In the genomic region with DNA sequence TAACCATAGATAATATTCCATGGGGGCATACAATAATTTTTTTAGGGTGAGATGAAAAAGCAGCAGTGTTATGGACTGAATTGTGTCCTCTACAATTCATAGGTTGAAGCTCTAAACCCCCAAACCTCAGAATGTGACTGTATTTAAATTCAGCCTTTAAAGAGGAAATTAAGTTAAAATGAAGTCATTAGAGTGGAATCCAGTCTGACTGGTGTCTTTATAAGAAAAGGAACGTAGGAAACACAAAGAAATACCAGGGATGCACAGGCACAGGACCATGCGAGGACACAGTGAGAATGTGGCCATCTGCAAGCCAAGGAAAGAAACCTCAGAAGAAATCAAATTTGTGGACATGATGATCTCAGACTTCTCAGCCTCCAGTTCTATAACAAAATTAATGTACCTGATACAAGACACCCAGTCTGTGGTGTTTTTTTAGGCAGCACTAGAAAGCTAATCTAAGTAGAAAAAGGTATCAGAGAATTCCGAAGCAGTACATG, we compare ENCODE assay signal across 26 cellular contexts.
"Had no signal": no experiment of that assay in that cellular context is flagged by ENCODE, and none has a peak within 500 bp of the region (broad histone marks: within the 10 kb centered on the region; RNA-seq: fewer than 3 reads in every experiment).

No MANE protein-coding gene starts in this region.

- H3K9me3 ChIP-seq: ascending aorta, SJCRH30, SK-N-SH had no signal

- H3K27me3 ChIP-seq: ascending aorta, Peyer's patch, SJCRH30 had no signal

- H3K9ac ChIP-seq: SK-N-SH had no signal

- H3K4me3 ChIP-seq: ascending aorta, Peyer's patch, SJCRH30 had no signal

- DNase-seq: activated CD4-positive, alpha-beta T cell treated with anti-CD3 and anti-CD28 coated beads for 48 hours; activated CD4-positive, alpha-beta T cell treated with anti-CD3 and anti-CD28 coated beads, Interleukin-2, amount 50 U/mL, for 4 hours; activated CD4-positive, CD25-positive, alpha-beta regulatory T cell treated with anti-CD3 and anti-CD28 coated beads, Interleukin-2, amount 50 U/mL, for 72 hours; activated CD8-positive, alpha-beta T cell treated with anti-CD3 and anti-CD28 coated beads, Interleukin-2, amount 10 ng/mL, durations not matched to agents 7 days and 5 days; activated effector memory CD4-positive, alpha-beta T cell treated with Interleukin-2 at 50 U/mL for 16 hours; activated naive CD4-positive, alpha-beta T cell; activated T-cell treated with anti-CD3 and anti-CD28 coated beads, Interleukin-2, amount 50 U/mL, for 24 hours; caudate nucleus; NCI-H1092 treated with DMSO at 0.1 percent for 48 hours; NCI-H1417 treated with DMSO at 0.1 percent for 48 hours; NCI-H1694; NCI-H2029; NCI-H2107; NCI-H2171 treated with DMSO at 0.1 percent for 48 hours; NCI-H510A treated with DMSO at 0.1 percent for 48 hours; NCI-H69; NK-92 treated with Interleukin-12 subunit alpha and Interleukin-12 subunit beta, amount 100 ng/mL, for 24 hours; OCI-M1; Peyer's patch; Right ventricle myocardium superior; SJCRH30; SK-N-SH; SW 1271 had no signal

- H3K4me2 ChIP-seq: SK-N-SH had no signal

- H3K27ac ChIP-seq: ascending aorta, Peyer's patch, RWPE1, SJCRH30 had no signal

- H3K36me3 ChIP-seq: ascending aorta, Peyer's patch, SJCRH30 had no signal

- H3K4me1 ChIP-seq: ascending aorta, Peyer's patch, SJCRH30 had no signal

- ATAC-seq: activated CD8-positive, alpha-beta T cell treated with anti-CD3 and anti-CD28 coated beads, Interleukin-2, amount 10 ng/mL, durations not matched to agents 7 days and 5 days; WTC11 had no signal
